ENCODE assay signal across 8 cellular contexts in genomic region chr1:12166834-12167492, GRCh38. TPM values are rescaled to one million over a fixed set of nuclear protein-coding genes. Genes with fewer than 3 reads are reported as not detected.
DNase-seq lines count a peak whose midpoint lies in the region; TF ChIP-seq lines count a peak whose summit lies in the region.

Gene TNFRSF1B (plus strand): TSS chr1:12166991. CDS start chr1:12167092, 101 bp downstream.

- peaks cover 6% of the 10 kb centered on the region; the same call in 1 of the 2 replicates for H3K4me1 ChIP-seq in HUES48 (ENCODE audit: control insufficient read depth, insufficient read depth, low read length)
- peaks cover 6 to 41% (median 23%) of the 10 kb centered on the region in 4 donors for H3K4me1 ChIP-seq in liver (ENCODE audit: control insufficient read depth in 4 of 4, insufficient read depth in 4 of 4, low read length in 3 of 4)

- peaks cover 43% of the 10 kb centered on the region for H3K27me3 ChIP-seq in HUES48 (ENCODE audit: control insufficient read depth, insufficient read depth, low read length)
- no peaks in the 10 kb centered on the region for H3K27me3 ChIP-seq in liver (ENCODE audit: control insufficient read depth in 4 of 4, insufficient read depth in 4 of 4, low read length in 3 of 4)

- TF ChIP-seq RAD21 in liver (IDR thresholded peaks at IDR 0.05): peak in 1 of 2 donors; percentile 11

- TF ChIP-seq POLR2A in GM18951 (IDR thresholded peaks at IDR 0.05; ENCODE audit: extremely low read depth, insufficient read depth, insufficient read length): peak; percentile 95

- H3K27ac ChIP-seq in HUES48 (ENCODE audit: low read depth, low read length) (no peak within 1 kb of the TSS), liver (ENCODE audit: low read depth in 1 of 2, low read length in 2 of 2) (peak within 1 kb of the TSS; percentile 80 to 96)

- peak; percentile 75 for DNase-seq in AG08395 (ENCODE audit: low spot score)
- peak; percentile 55 for DNase-seq in activated CD4-positive, alpha-beta T cell treated with anti-CD3 and anti-CD28 coated beads for 1 hour
- DNase-seq in choroid plexus epithelial cell (ENCODE audit: low read depth): peak; percentile 56
- peak; percentile 46 to 73 (median 52) for DNase-seq in stimulated activated CD4-positive, alpha-beta T cell treated with anti-CD3 and anti-CD28 coated beads, TNF-alpha, amount 100 ng/mL, for 48 hours (ENCODE audit: low read depth in 3 of 3)
- no peak for DNase-seq in NCI-H1105 (lab: John Stamatoyannopoulos, UW)

- H3K36me3 ChIP-seq in HUES48 (ENCODE audit: control insufficient read depth, insufficient read depth, low read length) (no peaks in the 10 kb centered on the region), liver (ENCODE audit: control insufficient read depth in 4 of 4, insufficient read depth in 3 of 4, low read depth in 1 of 4, low read length in 3 of 4) (no peaks in the 10 kb centered on the region)

- TF ChIP-seq CTCF in choroid plexus epithelial cell (conservative IDR thresholded peaks at IDR 0.05; ENCODE audit: low read depth, low read length): no peak
- TF ChIP-seq CTCF in liver (IDR thresholded peaks at IDR 0.05; ENCODE audit: low read depth, low read length, missing input control): no peak

- no peaks in the 10 kb centered on the region for H3K9me3 ChIP-seq in HUES48 (ENCODE audit: control insufficient read depth, insufficient read depth, low read length)
- H3K9me3 ChIP-seq in liver (ENCODE audit: control insufficient read depth in 4 of 4, low read length in 3 of 4): no peaks in the 10 kb centered on the region

- in situ Hi-C loops in GM18951 (cut with MboI; ENCODE audit: low sequenced_read_pairs, unreplicated experiment): no loop called here

- peak within 1 kb of the TSS; percentile 47; the same call in 1 of the 2 replicates for H3K4me3 ChIP-seq in HUES48 (ENCODE audit: low read depth, low read length)
- peak within 1 kb of the TSS; percentile 85 for H3K4me3 ChIP-seq in choroid plexus epithelial cell (ENCODE audit: low read depth, low read length)
- peak within 1 kb of the TSS; percentile 74 to 81 (median 78) for H3K4me3 ChIP-seq in liver (ENCODE audit: low read depth in 1 of 3, low read length in 3 of 3)

- 1% methylated on average over 79 of the region's 79 CpGs for WGBS in liver

- no peak within 1 kb of the TSS for H3K9ac ChIP-seq in HUES48 (ENCODE audit: low read depth, low read length)
- peak within 1 kb of the TSS; percentile 76 to 89 for H3K9ac ChIP-seq in liver (ENCODE audit: low read depth in 1 of 2, low read length in 2 of 2)

TF ChIP-seq in liver, 16 proteins besides CTCF, POLR2A, EP300 and RAD21:
- TF ChIP-seq TAF1 (conservative IDR thresholded peaks at IDR 0.05) (peak; percentile 53), SP1 (IDR thresholded peaks at IDR 0.05) (no peak)
- TF ChIP-seq, protein P1, sequence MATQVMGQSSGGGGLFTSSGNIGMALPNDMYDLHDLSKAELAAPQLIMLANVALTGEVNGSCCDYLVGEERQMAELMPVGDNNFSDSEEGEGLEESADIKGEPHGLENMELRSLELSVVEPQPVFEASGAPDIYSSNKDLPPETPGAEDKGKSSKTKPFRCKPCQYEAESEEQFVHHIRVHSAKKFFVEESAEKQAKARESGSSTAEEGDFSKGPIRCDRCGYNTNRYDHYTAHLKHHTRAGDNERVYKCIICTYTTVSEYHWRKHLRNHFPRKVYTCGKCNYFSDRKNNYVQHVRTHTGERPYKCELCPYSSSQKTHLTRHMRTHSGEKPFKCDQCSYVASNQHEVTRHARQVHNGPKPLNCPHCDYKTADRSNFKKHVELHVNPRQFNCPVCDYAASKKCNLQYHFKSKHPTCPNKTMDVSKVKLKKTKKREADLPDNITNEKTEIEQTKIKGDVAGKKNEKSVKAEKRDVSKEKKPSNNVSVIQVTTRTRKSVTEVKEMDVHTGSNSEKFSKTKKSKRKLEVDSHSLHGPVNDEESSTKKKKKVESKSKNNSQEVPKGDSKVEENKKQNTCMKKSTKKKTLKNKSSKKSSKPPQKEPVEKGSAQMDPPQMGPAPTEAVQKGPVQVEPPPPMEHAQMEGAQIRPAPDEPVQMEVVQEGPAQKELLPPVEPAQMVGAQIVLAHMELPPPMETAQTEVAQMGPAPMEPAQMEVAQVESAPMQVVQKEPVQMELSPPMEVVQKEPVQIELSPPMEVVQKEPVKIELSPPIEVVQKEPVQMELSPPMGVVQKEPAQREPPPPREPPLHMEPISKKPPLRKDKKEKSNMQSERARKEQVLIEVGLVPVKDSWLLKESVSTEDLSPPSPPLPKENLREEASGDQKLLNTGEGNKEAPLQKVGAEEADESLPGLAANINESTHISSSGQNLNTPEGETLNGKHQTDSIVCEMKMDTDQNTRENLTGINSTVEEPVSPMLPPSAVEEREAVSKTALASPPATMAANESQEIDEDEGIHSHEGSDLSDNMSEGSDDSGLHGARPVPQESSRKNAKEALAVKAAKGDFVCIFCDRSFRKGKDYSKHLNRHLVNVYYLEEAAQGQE (IDR thresholded peaks at IDR 0.05): peak; percentile 58

RNA-seq across cellular contexts. Expression of gene TNFRSF1B, which starts in this region (rescaled TPM):
- total RNA-seq in liver: 10 to 100 TPM; 16.0 to 16.9 TPM
- 10 to 100 TPM in 1 of 2 donors, 1 to 10 TPM in 1; 7.2 to 19.6 TPM for polyA plus RNA-seq in liver
